9 cellular contexts compared by ENCODE assay signal in genomic region chr1:202155478-202156021, GRCh38. TPM values are rescaled to one million over a fixed set of nuclear protein-coding genes. Genes with fewer than 3 reads are reported as not detected.
A peak's percentile ranks its signal among the peaks of the same experiment; 100 is the strongest.
DNase-seq lines count a peak whose midpoint lies in the region; ATAC-seq and TF ChIP-seq lines count a peak whose summit lies in the region.
"Had no signal": no experiment of that assay in that cellular context is flagged by ENCODE, and none has a peak within 500 bp of the region (broad histone marks: within the 10 kb centered on the region; RNA-seq: fewer than 3 reads in every experiment).

No MANE protein-coding gene starts in this region.

- no peak for TF ChIP-seq POLR2A in erythroblast (IDR thresholded peaks at IDR 0.05; ENCODE audit: low read length)
- no peak for TF ChIP-seq POLR2A in stomach (IDR thresholded peaks at IDR 0.05)

- peak; percentile 73 for DNase-seq in activated effector memory CD4-positive, alpha-beta T cell treated with anti-CD3 and anti-CD28 coated beads, Interleukin-2, amount 50 U/mL, for 16 hours
- DNase-seq in activated effector memory CD4-positive, alpha-beta T cell treated with Interleukin-2 at 50 U/mL for 16 hours: no peak
- no peak for DNase-seq in RWPE2 (ENCODE audit: low spot score)
- DNase-seq in erythroblast (lab: John Stamatoyannopoulos, UW): peak; percentile 73 to 74
- DNase-seq in stomach: peak; percentile 57
- DNase-seq: C1 segment of cervical spinal cord had no signal

- no peak overlapping the region for H3K4me3 ChIP-seq in RWPE2 (ENCODE audit: severe bottlenecking)
- H3K4me3 ChIP-seq in stomach: no peak overlapping the region

- TF ChIP-seq EP300 in stomach (IDR thresholded peaks at IDR 0.05): no peak

- H3K27me3 ChIP-seq in RWPE2 (ENCODE audit: insufficient read depth, poor library complexity, severe bottlenecking): no peaks in the 10 kb centered on the region
- H3K27me3 ChIP-seq in stomach: peaks cover 0 to 4% (median 0%) of the 10 kb centered on the region in 3 donors

- H3K36me3 ChIP-seq in RWPE2 (ENCODE audit: low read depth) (no peaks in the 10 kb centered on the region), stomach (peaks cover 0 to 18% (median 5%) of the 10 kb centered on the region in 4 donors)

- H3K4me1 ChIP-seq in RWPE2 (ENCODE audit: insufficient read depth, poor library complexity, severe bottlenecking) (no peaks in the 10 kb centered on the region), stomach (peaks cover 0 to 17% (median 11%) of the 10 kb centered on the region in 4 donors)

- no peak overlapping the region for H3K27ac ChIP-seq in RWPE2 (ENCODE audit: poor library complexity, severe bottlenecking)
- H3K27ac ChIP-seq in stomach: no peak overlapping the region

- peak; percentile 66 for ATAC-seq in RWPE2 (ENCODE audit: low read depth)
- ATAC-seq in HG03175 (IDR thresholded peaks at IDR 0.05; ENCODE audit: unreplicated experiment): no peak
- no peak for ATAC-seq in GM19324 (IDR thresholded peaks at IDR 0.05; ENCODE audit: low FRiP score, unreplicated experiment)
- no peak for ATAC-seq in GM18861 (IDR thresholded peaks at IDR 0.05; ENCODE audit: unreplicated experiment)

- TF ChIP-seq CTCF in RWPE2 (IDR thresholded peaks at IDR 0.05; ENCODE audit: poor library complexity, severe bottlenecking): no peak
- no peak for TF ChIP-seq CTCF in stomach (IDR thresholded peaks at IDR 0.05)

- intact Hi-C loops in stomach (cut with DNase I; ENCODE audit: low total_unique reads): no loop called here

- WGBS in stomach, 5 donors: 25 to 43% (median 32%) methylated on average over 8 of the region's 8 CpGs

- H3K9me3 ChIP-seq in RWPE2 (ENCODE audit: severe bottlenecking): no peaks in the 10 kb centered on the region
- no peaks in the 10 kb centered on the region for H3K9me3 ChIP-seq in stomach

RNA-seq across cellular contexts. Expression of gene PTPN7, which starts 4.9 kb away (rescaled TPM):
- total RNA-seq in stomach: 10 to 100 TPM in 1 of 5 donors, 1 to 10 TPM in 3, not detected in 1; 2.0 to 16.3 (median 4.6) TPM
- 1 to 10 TPM; 1.8 to 4.4 (median 2.1) TPM for polyA plus RNA-seq in stomach

RNA-seq across cellular contexts. Expression of gene ARL8A, which starts 11.0 kb away (rescaled TPM):
- total RNA-seq in stomach: 10 to 100 TPM in 4 of 5 donors, 1 to 10 TPM in 1; 7.8 to 34.5 (median 29.4) TPM
- 10 to 100 TPM; 18.3 to 20.4 (median 19.1) TPM for polyA plus RNA-seq in stomach

RNA-seq across cellular contexts. Expression of gene GPR37L1, which starts 32.8 kb away (rescaled TPM):
- total RNA-seq in stomach: 1 to 10 TPM in 1 of 5 donors, under 1 TPM in 3, not detected in 1; under 0.01 to 2.0 (median 0.45) TPM
- under 1 TPM in 1 of 3 donors, not detected in 2; 0.18 TPM for polyA plus RNA-seq in stomach

RNA-seq across cellular contexts. Expression of gene LGR6, which starts 38.0 kb away (rescaled TPM):
- under 1 TPM in 2 of 5 donors, not detected in 3; 0.43 to 0.73 TPM for total RNA-seq in stomach
- 1 to 10 TPM in 1 of 3 donors, under 1 TPM in 1, not detected in 1; 0.15 to 3.5 TPM for polyA plus RNA-seq in stomach

Comparison
In these comparisons a context has a peak if more than half of its experiments do, and no peak if none do; other contexts are left out.
1. DNase-seq: peak in activated effector memory CD4-positive, alpha-beta T cell treated with anti-CD3 and anti-CD28 coated beads, Interleukin-2, amount 50 U/mL, for 16 hours (single experiment), erythroblast (2 of 2) and stomach (single experiment); none in activated effector memory CD4-positive, alpha-beta T cell treated with Interleukin-2 at 50 U/mL for 16 hours (single experiment) and RWPE2 (single experiment).